ENCODE assay signal across 25 cellular contexts in the genomic region with DNA sequence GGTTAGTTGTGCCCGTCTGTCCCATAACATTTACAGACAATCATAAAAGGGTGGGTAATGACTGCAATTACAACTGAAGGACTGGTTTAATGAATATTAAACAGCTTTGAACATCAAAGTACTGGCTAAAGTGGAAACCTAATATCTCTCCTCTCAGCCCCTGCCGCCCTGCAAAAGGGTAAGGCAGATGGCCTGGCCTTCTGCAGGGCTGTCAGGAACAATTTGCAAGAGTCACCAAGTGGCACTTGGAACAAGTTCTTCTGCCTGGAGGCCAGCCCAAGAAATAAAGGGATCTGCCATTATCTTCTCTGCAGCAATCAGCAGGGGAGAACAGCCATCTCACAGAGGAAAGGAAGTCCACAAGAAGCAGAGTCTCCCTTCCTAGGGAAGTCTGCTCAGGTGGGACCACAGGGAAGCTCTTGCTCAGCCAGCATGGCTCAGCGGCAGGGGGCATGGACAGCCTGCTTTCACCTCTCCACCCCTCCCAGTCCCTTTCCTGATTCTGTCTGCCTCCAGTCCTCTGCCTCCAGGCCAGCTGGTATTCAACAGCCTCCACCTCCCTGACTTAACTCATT.
DNase-seq lines count a peak whose midpoint lies in the region; ATAC-seq and TF ChIP-seq lines count a peak whose summit lies in the region.
"Had no signal": no experiment of that assay in that cellular context is flagged by ENCODE, and none has a peak within 500 bp of the region (broad histone marks: within the 10 kb centered on the region; RNA-seq: fewer than 3 reads in every experiment).

No MANE protein-coding gene starts in this region.

- H2BK5ac ChIP-seq in mesendoderm (ENCODE audit: low read length) = no peak overlapping the region

- CTCF ChIA-PET in naive thymus-derived CD4-positive, alpha-beta T cell (lab: Charles Lee) = no interaction called here

- H3K27ac ChIP-seq in mesendoderm (ENCODE audit: low read depth, low read length) (no peak overlapping the region), tibial nerve (no peak overlapping the region)
- no peak overlapping the region for H3K27ac ChIP-seq in naive thymus-derived CD4-positive, alpha-beta T cell (ENCODE audit: low read depth, low read length)
- H3K27ac ChIP-seq: cardiac muscle cell, PC-9, stomach, transverse colon had no signal

- no peak overlapping the region for H2BK15ac ChIP-seq in mesendoderm (replicated peaks; ENCODE audit: low read depth)

- no peaks in the 10 kb centered on the region for H3K36me3 Mint-ChIP-seq in naive thymus-derived CD4-positive, alpha-beta T cell
- H3K36me3 Mint-ChIP-seq: activated naive CD4-positive, alpha-beta T cell treated with anti-CD3 and anti-CD28 coated beads, Interleukin-2, amount 10 ng/mL, durations not matched to agents 7 days and 5 days; naive thymus-derived CD8-positive, alpha-beta T cell; T-cell had no signal

- DNase-seq in NCI-H1092 (lab: John Stamatoyannopoulos, UW) = peak; percentile 67
- peak; percentile 56 for DNase-seq in NCI-H2029 (lab: John Stamatoyannopoulos, UW)
- DNase-seq in NCI-H524 treated with DMSO at 0.1 percent for 48 hours (lab: John Stamatoyannopoulos, UW) = peak; percentile 97
- peak; percentile 23 for DNase-seq in mesendoderm
- no peak for DNase-seq in KBM-7
- DNase-seq in naive thymus-derived CD4-positive, alpha-beta T cell = no peak
- no peak for DNase-seq in tibial nerve (ENCODE audit: low spot score in 2 of 2)
- DNase-seq: activated CD4-positive, alpha-beta T cell treated with anti-CD3 and anti-CD28 coated beads for 48 hours; activated naive CD4-positive, alpha-beta T cell treated with anti-CD3 and anti-CD28 coated beads, Interleukin-2, amount 10 ng/mL, durations not matched to agents 7 days and 5 days; anterior cingulate cortex; CD4-positive, alpha-beta T cell; dermis blood vessel endothelial cell; Karpas-422; left colon; naive thymus-derived CD8-positive, alpha-beta T cell; NCI-H526 treated with DMSO at 0.1 percent for 48 hours; PC-9; SHP77 treated with DMSO at 0.1 percent for 48 hours; stimulated activated CD4-positive, alpha-beta T cell treated with anti-CD3 and anti-CD28 coated beads, Interleukin-15, amount 100 ng/mL, for 24 hours; stomach; T-cell; transverse colon had no signal

- no peak overlapping the region for H2AK5ac ChIP-seq in mesendoderm (ENCODE audit: low read length)

- no peak overlapping the region for H3K4ac ChIP-seq in mesendoderm (ENCODE audit: low read depth, low read length)

- no peak overlapping the region for H4K8ac ChIP-seq in mesendoderm (ENCODE audit: low read depth, low read length)

- no peak overlapping the region for H3K27ac Mint-ChIP-seq in naive thymus-derived CD4-positive, alpha-beta T cell
- H3K27ac Mint-ChIP-seq: activated naive CD4-positive, alpha-beta T cell treated with anti-CD3 and anti-CD28 coated beads, Interleukin-2, amount 10 ng/mL, durations not matched to agents 7 days and 5 days; CD4-positive, alpha-beta T cell; naive thymus-derived CD8-positive, alpha-beta T cell; T-cell had no signal

- in situ Hi-C loops in KBM-7 (cut with MboI; ENCODE audit: low pct_unique_long_range_greater_than_20kb, low sequenced_read_pairs) = no loop called here

- H3K23ac ChIP-seq in mesendoderm (ENCODE audit: low read length) = no peak overlapping the region

- POLR2A ChIA-PET in naive thymus-derived CD4-positive, alpha-beta T cell (lab: Charles Lee) = no interaction called here

- no peak overlapping the region for H3K9ac ChIP-seq in mesendoderm (ENCODE audit: low read length)

- no peak overlapping the region for H4K5ac ChIP-seq in mesendoderm (ENCODE audit: low read length)

- H3K4me1 ChIP-seq in mesendoderm (ENCODE audit: control insufficient read depth, low read depth, low read length) (peaks cover 5% of the 10 kb centered on the region), tibial nerve (peaks cover 0 to 6% (median 0%) of the 10 kb centered on the region in 4 donors)
- no peaks in the 10 kb centered on the region for H3K4me1 ChIP-seq in naive thymus-derived CD4-positive, alpha-beta T cell (ENCODE audit: control insufficient read depth in 2 of 2, insufficient read depth in 2 of 2, low read length in 2 of 2)
- H3K4me1 ChIP-seq: transverse colon had no signal

- no peak overlapping the region for H3K56ac ChIP-seq in mesendoderm (ENCODE audit: low read length)

- no peak for TF ChIP-seq CTCF in tibial nerve (IDR thresholded peaks at IDR 0.05)

- no peaks in the 10 kb centered on the region for H3K4me1 Mint-ChIP-seq in naive thymus-derived CD4-positive, alpha-beta T cell
- H3K4me1 Mint-ChIP-seq: activated naive CD4-positive, alpha-beta T cell treated with anti-CD3 and anti-CD28 coated beads, Interleukin-2, amount 10 ng/mL, durations not matched to agents 7 days and 5 days; naive thymus-derived CD8-positive, alpha-beta T cell; T-cell had no signal

- no CpG with 5 or more reads among the region's 3 CpGs for WGBS in mesendoderm (ENCODE audit: extremely low coverage, insufficient coverage, low lambda C conversion rate)
- WGBS in tibial nerve, 2 donors = 89 to 95% methylated on average over 3 of the region's 3 CpGs

- no peak overlapping the region for H3K4me2 ChIP-seq in mesendoderm (ENCODE audit: low read length)
- H3K4me2 ChIP-seq: PC-9 had no signal

- H3K36me3 ChIP-seq in mesendoderm (ENCODE audit: control insufficient read depth, insufficient read depth, low read length) (no peaks in the 10 kb centered on the region), tibial nerve (no peaks in the 10 kb centered on the region)
- H3K36me3 ChIP-seq in naive thymus-derived CD4-positive, alpha-beta T cell (ENCODE audit: control insufficient read depth in 2 of 3, insufficient read depth in 3 of 3, low read length in 3 of 3) = no peaks in the 10 kb centered on the region
- H3K36me3 ChIP-seq: cardiac muscle cell, stomach, transverse colon had no signal

- no peaks in the 10 kb centered on the region for H3K79me2 ChIP-seq in mesendoderm (ENCODE audit: control insufficient read depth, insufficient read depth, low read length)

- peaks cover 0 to 1% (median 0%) of the 10 kb centered on the region in 11 donors for H3K9me3 Mint-ChIP-seq in naive thymus-derived CD4-positive, alpha-beta T cell
- H3K9me3 Mint-ChIP-seq: activated naive CD4-positive, alpha-beta T cell treated with anti-CD3 and anti-CD28 coated beads, Interleukin-2, amount 10 ng/mL, durations not matched to agents 7 days and 5 days; CD4-positive, alpha-beta T cell; naive thymus-derived CD8-positive, alpha-beta T cell; T-cell had no signal

- TF ChIP-seq POLR2A in tibial nerve (IDR thresholded peaks at IDR 0.05) = no peak

- intact Hi-C loops in naive thymus-derived CD4-positive, alpha-beta T cell (cut with micrococcal nuclease) = no loop called here

- H3K27me3 Mint-ChIP-seq in naive thymus-derived CD4-positive, alpha-beta T cell = peaks cover 0 to 8% (median 4%) of the 10 kb centered on the region in 5 donors
- H3K27me3 Mint-ChIP-seq: CD4-positive, alpha-beta T cell had no signal

- no peak overlapping the region for H2BK120ac ChIP-seq in mesendoderm (ENCODE audit: low read depth, low read length)

- H3K4me3 Mint-ChIP-seq in naive thymus-derived CD4-positive, alpha-beta T cell = no peak overlapping the region
- H3K4me3 Mint-ChIP-seq: activated naive CD4-positive, alpha-beta T cell treated with anti-CD3 and anti-CD28 coated beads, Interleukin-2, amount 10 ng/mL, durations not matched to agents 7 days and 5 days; CD4-positive, alpha-beta T cell; naive thymus-derived CD8-positive, alpha-beta T cell; T-cell had no signal

- ATAC-seq in naive thymus-derived CD4-positive, alpha-beta T cell = no peak
- ATAC-seq in HG03135 (IDR thresholded peaks at IDR 0.05; ENCODE audit: unreplicated experiment) = no peak
- ATAC-seq: left colon; naive thymus-derived CD8-positive, alpha-beta T cell; sciatic nerve; T-cell had no signal

- no peak for TF ChIP-seq EP300 in tibial nerve (IDR thresholded peaks at IDR 0.05)

- H3K27me3 ChIP-seq in mesendoderm (ENCODE audit: insufficient read depth, low read length, poor library complexity) (no peaks in the 10 kb centered on the region), tibial nerve (no peaks in the 10 kb centered on the region)
- no peaks in the 10 kb centered on the region for H3K27me3 ChIP-seq in naive thymus-derived CD4-positive, alpha-beta T cell (ENCODE audit: control insufficient read depth in 2 of 2, insufficient read depth in 2 of 2, low read length in 2 of 2)
- H3K27me3 ChIP-seq: cardiac muscle cell, stomach, transverse colon had no signal

- no peak overlapping the region for H3K18ac ChIP-seq in mesendoderm (ENCODE audit: low read length)

- H3K4me3 ChIP-seq in mesendoderm (ENCODE audit: low read length) = no peak overlapping the region
- H3K4me3 ChIP-seq in naive thymus-derived CD4-positive, alpha-beta T cell (ENCODE audit: low read length) = no peak overlapping the region
- H3K4me3 ChIP-seq in tibial nerve = no peak overlapping the region
- H3K4me3 ChIP-seq: cardiac muscle cell, PC-9, stomach, transverse colon had no signal

- no peaks in the 10 kb centered on the region for H3K9me3 ChIP-seq in naive thymus-derived CD4-positive, alpha-beta T cell (ENCODE audit: control insufficient read depth in 2 of 3, low read length in 3 of 3)
- H3K9me3 ChIP-seq in tibial nerve = no peaks in the 10 kb centered on the region
- H3K9me3 ChIP-seq: stomach, transverse colon had no signal

- H3K79me1 ChIP-seq in mesendoderm (ENCODE audit: low read length) = peaks cover 2% of the 10 kb centered on the region

Comparison
In these comparisons a context has a peak if more than half of its experiments do, and no peak if none do; other contexts are left out.
1. DNase-seq: peak in NCI-H1092 (single experiment), NCI-H2029 (single experiment), NCI-H524 treated with DMSO at 0.1 percent for 48 hours (single experiment) and mesendoderm (single experiment); none in KBM-7 (single experiment), naive thymus-derived CD4-positive, alpha-beta T cell (0 of 9) and tibial nerve (0 of 2).